ENCODE assay signal across 8 cellular contexts in the genomic region with DNA sequence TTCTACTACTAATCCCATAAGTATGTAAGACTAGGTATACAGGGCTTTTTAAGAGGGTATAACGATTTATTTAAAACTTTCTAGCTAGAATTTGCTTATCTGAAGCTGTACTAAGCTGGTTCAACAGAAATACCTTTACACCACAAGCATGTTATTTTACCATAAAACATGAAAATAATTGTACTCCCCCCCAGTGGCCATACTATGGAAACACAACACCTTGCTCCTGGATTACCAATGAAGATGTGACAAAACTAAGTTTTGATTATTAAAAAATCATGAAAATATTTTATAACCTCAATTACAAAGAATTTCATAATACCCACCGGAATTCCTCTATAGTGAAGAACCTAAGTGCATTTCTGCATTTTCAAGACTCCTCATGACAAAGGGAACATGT. TPM values are rescaled to one million over a fixed set of nuclear protein-coding genes. Genes with fewer than 3 reads are reported as not detected.
DNase-seq lines count a peak whose midpoint lies in the region; ATAC-seq and TF ChIP-seq lines count a peak whose summit lies in the region.

No MANE protein-coding gene starts in this region.

- H3K27ac ChIP-seq in CD4-positive, alpha-beta memory T cell (ENCODE audit: low read depth, low read length): no peak overlapping the region

- peak overlapping the region in 1 of 8 donors; percentile 44 for H3K4me3 Mint-ChIP-seq in CD4-positive, alpha-beta memory T cell
- no peak overlapping the region for H3K4me3 Mint-ChIP-seq in type B pancreatic cell

- no peaks in the 10 kb centered on the region for H3K27me3 ChIP-seq in CD4-positive, alpha-beta memory T cell (ENCODE audit: insufficient read depth, low read length)

- CTCF ChIA-PET in CD4-positive, alpha-beta memory T cell (lab: Charles Lee; ENCODE audit: partially characterized antibody): interaction anchor here (0.6 to 8.7 kb wide), 23 partner anchors 9 to 329 kb away, joined by 3 to 304 read pairs (median 10); a partner anchor contains a TSS

- ATAC-seq in GM21381 (IDR thresholded peaks at IDR 0.05; ENCODE audit: unreplicated experiment) (peak; percentile 62), GM19397 (IDR thresholded peaks at IDR 0.05; ENCODE audit: unreplicated experiment) (no peak), Right ventricle myocardium inferior (no peak)

- no peaks in the 10 kb centered on the region for H3K9me3 ChIP-seq in CD4-positive, alpha-beta memory T cell (ENCODE audit: control insufficient read depth in 1 of 2, low read length in 2 of 2)

- peak; percentile 47 to 71 (median 69) for DNase-seq in CD4-positive, alpha-beta memory T cell
- DNase-seq in RKO (ENCODE audit: low spot score): peak; percentile 26
- peak; percentile 80 for DNase-seq in fibroblast of villous mesenchyme (ENCODE audit: low read depth)
- DNase-seq in type B pancreatic cell (ENCODE audit: extremely low spot score, unreplicated experiment): no peak
- no peak for DNase-seq in putamen (ENCODE audit: low spot score)
- DNase-seq in Right ventricle myocardium inferior (ENCODE audit: missing footprints): no peak

- H3K4me1 ChIP-seq in CD4-positive, alpha-beta memory T cell (ENCODE audit: insufficient read depth, low read length): peaks cover 51% of the 10 kb centered on the region

- H3K9me3 Mint-ChIP-seq in CD4-positive, alpha-beta memory T cell: no peaks in the 10 kb centered on the region
- H3K9me3 Mint-ChIP-seq in type B pancreatic cell: no peaks in the 10 kb centered on the region

- peaks cover 34 to 78% (median 50%) of the 10 kb centered on the region in 4 donors for H3K4me1 Mint-ChIP-seq in CD4-positive, alpha-beta memory T cell
- peaks cover 34% of the 10 kb centered on the region for H3K4me1 Mint-ChIP-seq in type B pancreatic cell (ENCODE audit: unreplicated experiment)

- peak; percentile 61 for TF ChIP-seq CTCF in fibroblast of villous mesenchyme (IDR thresholded peaks at IDR 0.05; ENCODE audit: insufficient read depth, low read depth, low read length)
- peak; percentile 68 for TF ChIP-seq CTCF in type B pancreatic cell (conservative IDR thresholded peaks at IDR 0.05)

- peak overlapping the region in 4 of 7 donors; percentile 15 to 90 (median 39) for H3K27ac Mint-ChIP-seq in CD4-positive, alpha-beta memory T cell
- H3K27ac Mint-ChIP-seq in type B pancreatic cell: no peak overlapping the region

- H3K36me3 Mint-ChIP-seq in CD4-positive, alpha-beta memory T cell: peaks cover 10 to 18% of the 10 kb centered on the region in 2 donors
- peaks cover 9% of the 10 kb centered on the region for H3K36me3 Mint-ChIP-seq in type B pancreatic cell

- POLR2A ChIA-PET in CD4-positive, alpha-beta memory T cell (lab: Charles Lee; ENCODE audit: partially characterized antibody): interaction anchor here (0.6 to 34.6 kb wide), 15 partner anchors 8 to 473 kb away, joined by 3 to 1352 read pairs (median 6); a partner anchor contains a TSS

- H3K4me3 ChIP-seq in CD4-positive, alpha-beta memory T cell (ENCODE audit: low read length in 2 of 2): no peak overlapping the region
- no peak overlapping the region for H3K4me3 ChIP-seq in fibroblast of villous mesenchyme (ENCODE audit: low read depth, low read length)

- H3K27me3 Mint-ChIP-seq in CD4-positive, alpha-beta memory T cell: no peaks in the 10 kb centered on the region
- no peaks in the 10 kb centered on the region for H3K27me3 Mint-ChIP-seq in type B pancreatic cell

- H3K36me3 ChIP-seq in CD4-positive, alpha-beta memory T cell (ENCODE audit: insufficient read depth, low read length): no peaks in the 10 kb centered on the region

- intact Hi-C loops in CD4-positive, alpha-beta memory T cell (cut with micrococcal nuclease): loop anchor here (1.0 kb wide), 2 partner anchors 25 to 53 kb away; no protein-coding TSS in a partner anchor
- intact Hi-C loops in Right ventricle myocardium inferior (cut with DNase I): loop anchor here (5.0 kb wide), 1 partner anchor 38 kb away; no protein-coding TSS in a partner anchor

RNA-seq across cellular contexts. Expression of a gene that starts 27.3 kb away (rescaled TPM):
- total RNA-seq in CD4-positive, alpha-beta memory T cell: 100 to 1,000 TPM in 1 of 2 experiments, 10 to 100 TPM in 1; 95.4 to 103 TPM
- 10 to 100 TPM; 53.6 to 96.5 TPM for polyA plus RNA-seq in CD4-positive, alpha-beta memory T cell
- 36.4 and 55.3 TPM in 2 replicates for total RNA-seq in fibroblast of villous mesenchyme
- total RNA-seq in type B pancreatic cell (ENCODE audit: low replicate concordance): 17.8 and 26.8 TPM in 2 replicates
- total RNA-seq in Right ventricle myocardium inferior: 9.9 TPM

Comparison
In these comparisons a context has a peak if more than half of its experiments do, and no peak if none do; other contexts are left out.
1. DNase-seq: peak in CD4-positive, alpha-beta memory T cell (5 of 5), RKO (single experiment) and fibroblast of villous mesenchyme (single experiment); none in type B pancreatic cell (single experiment), putamen (single experiment) and Right ventricle myocardium inferior (single experiment).